10 cellular contexts compared by ENCODE assay signal in the genomic region with DNA sequence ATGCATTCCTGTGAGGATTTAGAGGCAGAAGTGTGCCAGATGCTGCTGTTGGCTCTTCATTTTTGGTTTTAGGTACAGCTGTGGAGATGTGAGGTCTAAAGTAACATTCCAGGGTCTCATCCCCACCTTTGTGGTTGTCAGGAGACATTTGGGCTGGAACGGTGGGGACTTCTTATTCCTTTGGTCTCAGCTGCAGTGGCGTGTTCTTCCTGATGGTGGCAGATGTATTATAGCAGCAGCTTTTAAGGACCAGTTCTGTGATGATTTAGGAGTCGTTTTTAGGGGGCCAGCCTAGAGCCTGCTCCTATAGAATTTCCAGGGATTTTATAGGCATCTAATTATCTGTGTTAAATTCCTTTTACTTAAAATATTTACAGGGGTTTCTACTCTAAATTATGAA.
DNase-seq lines count a peak whose midpoint lies in the region; ATAC-seq and TF ChIP-seq lines count a peak whose summit lies in the region.
"Had no signal": no experiment of that assay in that cellular context is flagged by ENCODE, and none has a peak within 500 bp of the region (broad histone marks: within the 10 kb centered on the region; RNA-seq: fewer than 3 reads in every experiment).

No MANE protein-coding gene starts in this region.

- no peak overlapping the region for H3K27ac Mint-ChIP-seq in progenitor cell of endocrine pancreas

- no peaks in the 10 kb centered on the region for H3K27me3 Mint-ChIP-seq in progenitor cell of endocrine pancreas

- H3K9me3 ChIP-seq in Karpas-422 (ENCODE audit: low read length) (no peaks in the 10 kb centered on the region), mammary epithelial cell (replicated peaks; ENCODE audit: insufficient read depth, low read length) (no peaks in the 10 kb centered on the region)

- H3K27me3 ChIP-seq in Karpas-422 (ENCODE audit: low read length) (no peaks in the 10 kb centered on the region), mammary epithelial cell (ENCODE audit: insufficient read depth, low read length) (no peaks in the 10 kb centered on the region)

- dilution Hi-C loops in mammary epithelial cell (cut with HindIII; ENCODE audit: low sequenced_read_pairs), result no loop called here

- H3K4me1 Mint-ChIP-seq in progenitor cell of endocrine pancreas (ENCODE audit: low read depth), result no peaks in the 10 kb centered on the region

- peaks cover 5% of the 10 kb centered on the region for H3K9me3 Mint-ChIP-seq in progenitor cell of endocrine pancreas (ENCODE audit: low read depth)

- no peaks in the 10 kb centered on the region for H3K4me1 ChIP-seq in Karpas-422 (ENCODE audit: low read length)
- no peaks in the 10 kb centered on the region for H3K4me1 ChIP-seq in mammary epithelial cell (ENCODE audit: insufficient read depth, low read length)

- H3K4me3 ChIP-seq in Karpas-422 (ENCODE audit: low read length), result no peak overlapping the region
- H3K4me3 ChIP-seq in mammary epithelial cell (replicated peaks in 1 of 3; ENCODE audit: insufficient read depth in 1 of 3, low read depth in 2 of 3, low read length in 3 of 3), result no peak overlapping the region

- intact Hi-C loops in mammary epithelial cell (cut with micrococcal nuclease), result loop anchor here (1.0 to 5.0 kb wide), 3 partner anchors 146 to 343 kb away; a partner anchor contains a TSS

- H3K9me2 ChIP-seq in Karpas-422 (replicated peaks; ENCODE audit: insufficient read depth, low read length), result no peaks in the 10 kb centered on the region

- CTCF ChIA-PET in mammary epithelial cell (lab: Charles Lee; ENCODE audit: low non-redundant PET), result no interaction called here

- no TSS peak for BruUV-seq in mammary epithelial cell (replicated peaks; lab: Mats Ljungman, UMichigan)

- no peaks in the 10 kb centered on the region for H3K79me2 ChIP-seq in Karpas-422 (ENCODE audit: low read length)
- H3K79me2 ChIP-seq in mammary epithelial cell (ENCODE audit: insufficient read depth, low read length), result no peaks in the 10 kb centered on the region

- H2AFZ ChIP-seq in Karpas-422 (ENCODE audit: low read length), result no peak overlapping the region
- H2AFZ ChIP-seq in mammary epithelial cell (ENCODE audit: low read depth, low read length), result no peak overlapping the region

- WGBS in mammary epithelial cell (ENCODE audit: low coverage, missing lambda C conversion rate), result 44% methylated on average over 3 of the region's 3 CpGs

- in situ Hi-C loops in mammary epithelial cell (cut with MboI; ENCODE audit: low sequenced_read_pairs in 2 of 2), result no loop called here

- peak; percentile 34 to 58 for TF ChIP-seq CTCF in mammary epithelial cell (conservative IDR thresholded peaks at IDR 0.05 in 1 of 2, IDR thresholded peaks at IDR 0.05 in 1 of 2; ENCODE audit: extremely low read depth in 1 of 2, insufficient read depth in 1 of 2, low read depth in 1 of 2, low read length in 2 of 2)
- peak; percentile 50 for TF ChIP-seq CTCF in progenitor cell of endocrine pancreas (IDR thresholded peaks at IDR 0.05; ENCODE audit: unreplicated experiment)

- H3K4me2 ChIP-seq in Karpas-422 (ENCODE audit: low read depth, low read length, poor library complexity, severe bottlenecking) (no peak overlapping the region), mammary epithelial cell (ENCODE audit: insufficient read depth, low read depth, low read length) (no peak overlapping the region)

- no peak for ATAC-seq in GM21367 (IDR thresholded peaks at IDR 0.05; ENCODE audit: unreplicated experiment)

- H3K36me3 ChIP-seq in Karpas-422 (ENCODE audit: insufficient read depth, low read length), result no peaks in the 10 kb centered on the region
- H3K36me3 ChIP-seq in mammary epithelial cell (ENCODE audit: insufficient read depth, low read length), result no peaks in the 10 kb centered on the region

- H3K27ac ChIP-seq in Karpas-422 (ENCODE audit: low read length), result no peak overlapping the region
- no peak overlapping the region for H3K27ac ChIP-seq in mammary epithelial cell (ENCODE audit: insufficient read depth, low read depth, low read length)

- H3K4me3 Mint-ChIP-seq in progenitor cell of endocrine pancreas (ENCODE audit: low read depth), result no peak overlapping the region

- H3K36me3 Mint-ChIP-seq in progenitor cell of endocrine pancreas (ENCODE audit: insufficient read depth), result peaks cover 2% of the 10 kb centered on the region

- DNase-seq in activated CD8-positive, alpha-beta memory T cell treated with anti-CD3 and anti-CD28 coated beads, Interleukin-2, amount 50 U/mL, for 4 hours, result peak; percentile 16
- no peak for DNase-seq in activated CD8-positive, alpha-beta memory T cell treated with anti-CD3 and anti-CD28 coated beads for 24 hours
- DNase-seq in Karpas-422, result peak; percentile 43
- DNase-seq in mammary epithelial cell, result peak; percentile 20
- DNase-seq in progenitor cell of endocrine pancreas (ENCODE audit: low spot score, unreplicated experiment), result no peak
- no peak for DNase-seq in activated T-cell treated with anti-CD3 and anti-CD28 coated beads, Interleukin-2, amount 50 U/mL, for 48 hours
- no peak for DNase-seq in COLO668 (lab: John Stamatoyannopoulos, UW; ENCODE audit: unreplicated experiment)
- DNase-seq: amniotic stem cell, DMS153 had no signal

- H3K9ac ChIP-seq in Karpas-422 (ENCODE audit: low read length) (no peak overlapping the region), mammary epithelial cell (ENCODE audit: insufficient read depth, low read length) (no peak overlapping the region)

- H4K20me1 ChIP-seq in Karpas-422 (ENCODE audit: insufficient read depth, low read depth, low read length), result no peaks in the 10 kb centered on the region
- H4K20me1 ChIP-seq in mammary epithelial cell (ENCODE audit: insufficient read depth, low read length), result no peaks in the 10 kb centered on the region

Comparison
In these comparisons a context has a peak if more than half of its experiments do, and no peak if none do; other contexts are left out.
1. DNase-seq: peak in activated CD8-positive, alpha-beta memory T cell treated with anti-CD3 and anti-CD28 coated beads, Interleukin-2, amount 50 U/mL, for 4 hours (single experiment), Karpas-422 (single experiment) and mammary epithelial cell (single experiment); none in activated CD8-positive, alpha-beta memory T cell treated with anti-CD3 and anti-CD28 coated beads for 24 hours (single experiment), progenitor cell of endocrine pancreas (single experiment), activated T-cell treated with anti-CD3 and anti-CD28 coated beads, Interleukin-2, amount 50 U/mL, for 48 hours (0 of 2) and COLO668 (single experiment).